31 cellular contexts compared by ENCODE assay signal in genomic region chr17:37118738-37119137, GRCh38.
"Had no signal": no experiment of that assay in that cellular context is flagged by ENCODE, and none has a peak within 500 bp of the region (broad histone marks: within the 10 kb centered on the region; RNA-seq: fewer than 3 reads in every experiment).

No MANE protein-coding gene starts in this region.

- H3K36me3 ChIP-seq: ovary had no signal

- H3K4me1 ChIP-seq: esophagus squamous epithelium, left lung, prostate gland, suprapubic skin had no signal

- H3K9me3 ChIP-seq: esophagus squamous epithelium, left lung, mucosa of descending colon, ovary, prostate gland, sigmoid colon, suprapubic skin, tibial nerve had no signal

- ATAC-seq: left lung; mucosa of descending colon; natural killer cell treated with Interleukin-12 subunit alpha and Interleukin-12 subunit beta and Interleukin-15 and Interleukin-18, amount 100 ng/mL, for 72 hours; stimulated activated naive B cell treated with anti-CD40 and anti-IgM and Interleukin-4, amounts not matched to agents 10 μg/mL and 1 μg/mL and 100 μg/mL, for 72 hours had no signal

- H3K4me3 ChIP-seq: esophagus squamous epithelium, left lung, mucosa of descending colon, ovary, prostate gland, sigmoid colon, suprapubic skin, tibial nerve had no signal

- H3K27ac ChIP-seq: brain microvascular endothelial cell, epithelial cell of prostate, esophagus squamous epithelium, left lung, ovary, prostate gland, sigmoid colon, suprapubic skin, tibial nerve, WERI-Rb-1 had no signal

- DNase-seq: activated CD4-positive, alpha-beta memory T cell treated with anti-CD3 and anti-CD28 coated beads for 36 hours; activated CD4-positive, alpha-beta T cell treated with anti-CD3 and anti-CD28 coated beads, Interleukin-2, amount 10 ng/mL, durations not matched to agents 24 days and 14 days; activated CD4-positive, CD25-positive, alpha-beta regulatory T cell treated with anti-CD3 and anti-CD28 coated beads, Interleukin-2, amount 50 U/mL, for 72 hours; activated CD8-positive, alpha-beta memory T cell treated with anti-CD3 and anti-CD28 coated beads, Interleukin-2, amount 50 U/mL, for 4 hours; activated gamma-delta T cell; activated naive CD4-positive, alpha-beta T cell treated with anti-CD3 and anti-CD28 coated beads, Interleukin-2, amount 10 ng/mL, durations not matched to agents 7 days and 5 days; activated naive CD8-positive, alpha-beta T cell treated with anti-CD3 and anti-CD28 coated beads, Interleukin-2, amount 10 ng/mL, durations not matched to agents 7 days and 5 days; activated T-cell treated with anti-CD3 and anti-CD28 coated beads, Interleukin-2, amount 50 U/mL, for 1 hour; amniotic stem cell; brain microvascular endothelial cell; caudate nucleus; effector CD4-positive, alpha-beta T cell; esophagus squamous epithelium; foreskin melanocyte; kidney glomerular epithelial cell; left lung; mucosa of descending colon; retina; sigmoid colon; small intestine; stimulated activated CD4-positive, alpha-beta T cell treated with anti-CD3 and anti-CD28 coated beads, Interleukin-15, amount 100 ng/mL, for 24 hours; stimulated activated CD4-positive, alpha-beta T cell treated with anti-CD3 and anti-CD28 coated beads, Interleukin-2, amount 100 ng/mL, for 24 hours; stimulated activated naive B cell treated with anti-CD40 and anti-IgM and Interleukin-4, amounts not matched to agents 10 μg/mL and 1 μg/mL and 100 μg/mL, for 72 hours; T-helper 9 cell; WERI-Rb-1 had no signal

- H3K27me3 ChIP-seq: brain microvascular endothelial cell, esophagus squamous epithelium, left lung, ovary, sigmoid colon, suprapubic skin, tibial nerve had no signal
